30 cellular contexts compared by ENCODE assay signal in genomic region chr2:122692400-122693083, GRCh38.
DNase-seq lines count a peak whose midpoint lies in the region; ATAC-seq and TF ChIP-seq lines count a peak whose summit lies in the region.
"Had no signal": no experiment of that assay in that cellular context is flagged by ENCODE, and none has a peak within 500 bp of the region (broad histone marks: within the 10 kb centered on the region; RNA-seq: fewer than 3 reads in every experiment).

No MANE protein-coding gene starts in this region.

- H3K9me3 Mint-ChIP-seq in activated T-cell treated with anti-CD3 and anti-CD28 coated beads, Interleukin-2, amount 50 U/mL, for 24 hours: peaks cover 4% of the 10 kb centered on the region

- H3K4me3 Mint-ChIP-seq in activated T-cell treated with anti-CD3 and anti-CD28 coated beads, Interleukin-2, amount 50 U/mL, for 24 hours: no peak overlapping the region
- H3K4me3 Mint-ChIP-seq: activated naive CD8-positive, alpha-beta T cell; IgD-negative memory B cell; natural killer cell had no signal

- no peaks in the 10 kb centered on the region for H3K27me3 ChIP-seq in HL-60 (ENCODE audit: insufficient read depth, poor library complexity, severe bottlenecking)
- H3K27me3 ChIP-seq: cardiac muscle cell, tibial artery had no signal

- H3K27me3 Mint-ChIP-seq in activated T-cell treated with anti-CD3 and anti-CD28 coated beads, Interleukin-2, amount 50 U/mL, for 24 hours: no peaks in the 10 kb centered on the region
- H3K27me3 Mint-ChIP-seq: activated naive CD8-positive, alpha-beta T cell; IgD-negative memory B cell had no signal

- H3K27ac Mint-ChIP-seq in activated T-cell treated with anti-CD3 and anti-CD28 coated beads, Interleukin-2, amount 50 U/mL, for 24 hours: no peak overlapping the region
- H3K27ac Mint-ChIP-seq: activated naive CD8-positive, alpha-beta T cell; IgD-negative memory B cell; natural killer cell had no signal

- no peaks in the 10 kb centered on the region for H3K4me1 Mint-ChIP-seq in activated T-cell treated with anti-CD3 and anti-CD28 coated beads, Interleukin-2, amount 50 U/mL, for 24 hours (ENCODE audit: low read depth)
- H3K4me1 Mint-ChIP-seq: IgD-negative memory B cell, natural killer cell had no signal

- DNase-seq in HL-60 (ENCODE audit: low read depth in 1 of 2, low spot score in 1 of 2) (peak in 1 of 2 experiments; percentile 12), NCI-H1436 (lab: John Stamatoyannopoulos, UW) (peak; percentile 74), NCI-H774 (lab: John Stamatoyannopoulos, UW) (peak; percentile 83), left lobe of liver (ENCODE audit: low spot score) (no peak), DMS 273 (lab: John Stamatoyannopoulos, UW; ENCODE audit: unreplicated experiment) (no peak), midbrain (lab: John Stamatoyannopoulos, UW) (no peak)
- no peak for DNase-seq in activated T-cell treated with anti-CD3 and anti-CD28 coated beads, Interleukin-2, amount 50 U/mL, for 24 hours
- DNase-seq: activated CD4-positive, alpha-beta T cell treated with anti-CD3 and anti-CD28 coated beads, Interleukin-2, amount 50 U/mL, for 1 hour; activated CD4-positive, CD25-positive, alpha-beta regulatory T cell; activated effector memory CD4-positive, alpha-beta T cell treated with anti-CD3 and anti-CD28 coated beads, Interleukin-2, amount 50 U/mL, for 16 hours; activated T-cell treated with anti-CD3 and anti-CD28 coated beads, Interleukin-2, amount 50 U/mL, for 1 hour; aorta; cortex of kidney; DMS53; effector memory CD4-positive, alpha-beta T cell; hippocampal formation; mucosa of descending colon; natural killer cell; NCI-H1048; NCI-H2171 treated with DMSO at 0.1 percent for 48 hours; NCI-H524; occipital lobe; psoas muscle; stimulated activated CD4-positive, alpha-beta T cell treated with anti-CD3 and anti-CD28 coated beads, Interleukin-4, amount 100 ng/mL, for 24 hours; tibial artery had no signal

- H3K36me3 Mint-ChIP-seq in activated T-cell treated with anti-CD3 and anti-CD28 coated beads, Interleukin-2, amount 50 U/mL, for 24 hours (ENCODE audit: low read depth): no peaks in the 10 kb centered on the region
- H3K36me3 Mint-ChIP-seq: activated naive CD8-positive, alpha-beta T cell; IgD-negative memory B cell; natural killer cell had no signal

- no peak for TF ChIP-seq CTCF in HL-60 (IDR thresholded peaks at IDR 0.05; ENCODE audit: insufficient read depth, low read length)

- no peak overlapping the region for H3K4me3 ChIP-seq in HL-60 (replicated peaks; ENCODE audit: insufficient read depth, low read length)
- H3K4me3 ChIP-seq: cardiac muscle cell, mucosa of descending colon, psoas muscle, tibial artery had no signal

- ATAC-seq in left lobe of liver: peak; percentile 95
- ATAC-seq: HCT116, mucosa of descending colon, natural killer cell, psoas muscle had no signal

- 0 out of 2 replicates have a peak overlapping the region, but pooled peaks have one; percentile 7 for H3K27ac ChIP-seq in HL-60 (replicated peaks)
- H3K27ac ChIP-seq: cardiac muscle cell, epithelial cell of prostate, psoas muscle, tibial artery had no signal

Comparison
In these comparisons a context has a peak if more than half of its experiments do, and no peak if none do; other contexts are left out.
1. DNase-seq: peak in NCI-H1436 (single experiment) and NCI-H774 (single experiment); none in left lobe of liver (single experiment), DMS 273 (single experiment), midbrain (single experiment) and activated T-cell treated with anti-CD3 and anti-CD28 coated beads, Interleukin-2, amount 50 U/mL, for 24 hours (single experiment).